In the genomic region with DNA sequence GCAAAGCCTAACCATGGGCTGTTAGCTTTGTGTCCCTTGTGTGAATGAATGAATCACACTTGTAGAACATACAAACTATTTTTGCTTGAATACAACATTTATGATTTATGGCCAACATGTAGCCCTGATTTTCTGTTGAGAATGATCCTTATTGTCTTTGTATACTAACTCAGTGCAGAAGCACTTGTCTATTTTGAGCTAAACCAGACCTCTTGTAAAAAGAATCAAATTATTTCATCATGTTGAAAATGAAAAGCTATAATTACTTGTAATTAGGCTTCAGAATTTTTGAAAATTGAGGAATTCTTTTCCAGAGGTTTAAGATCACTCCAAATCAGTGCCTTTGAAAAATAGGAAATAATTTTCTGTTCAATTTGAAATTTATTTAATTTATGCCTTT, we compare ENCODE assay signal across 23 cellular contexts.
"Had no signal": no experiment of that assay in that cellular context is flagged by ENCODE, and none has a peak within 500 bp of the region (broad histone marks: within the 10 kb centered on the region; RNA-seq: fewer than 3 reads in every experiment).

No MANE protein-coding gene starts in this region.

- H3K4me1 ChIP-seq: gastroesophageal sphincter, pancreas, psoas muscle, right atrium auricular region had no signal

- H3K36me3 ChIP-seq: pancreas, suprapubic skin had no signal

- H3K27me3 ChIP-seq: gastroesophageal sphincter, pancreas, right atrium auricular region, stomach, suprapubic skin, tibial nerve had no signal

- H3K4me3 ChIP-seq: gastroesophageal sphincter, pancreas, psoas muscle, right atrium auricular region, stomach, suprapubic skin, tibial nerve had no signal

- H3K27ac ChIP-seq: gastroesophageal sphincter, pancreas, psoas muscle, right atrium auricular region, stomach, suprapubic skin, tibial nerve had no signal

- DNase-seq: activated CD4-positive, alpha-beta T cell treated with anti-CD3 and anti-CD28 coated beads for 36 hours; activated CD4-positive, alpha-beta T cell treated with anti-CD3 and anti-CD28 coated beads, Interleukin-2, amount 50 U/mL, for 4 hours; activated CD8-positive, alpha-beta memory T cell treated with anti-CD3 and anti-CD28 coated beads for 24 hours; activated CD8-positive, alpha-beta memory T cell treated with anti-CD3 and anti-CD28 coated beads, Interleukin-2, amount 50 U/mL, for 4 hours; activated naive CD4-positive, alpha-beta T cell treated with Interleukin-2 at 50 U/mL for 16 hours; activated naive CD8-positive, alpha-beta T cell treated with anti-CD3 and anti-CD28 coated beads, Interleukin-2, amount 10 ng/mL, durations not matched to agents 7 days and 5 days; activated T-cell treated with anti-CD3 and anti-CD28 coated beads, Interleukin-2, amount 50 U/mL, for 24 hours; amygdala; cerebellar nuclear complex; cortex of kidney; head of caudate nucleus; islet precursor cell; left cardiac atrium; pancreas; psoas muscle; stimulated activated CD4-positive, alpha-beta T cell treated with anti-CD3 and anti-CD28 coated beads, Interleukin-12 subunit alpha, Interleukin-12 subunit beta, amount 100 ng/mL, for 4 hours; stimulated activated CD4-positive, alpha-beta T cell treated with anti-CD3 and anti-CD28 coated beads, Interleukin-4, amount 100 ng/mL, for 4 hours; stomach; T-helper 9 cell had no signal

- H3K9me3 ChIP-seq: gastroesophageal sphincter, pancreas, right atrium auricular region, stomach, tibial nerve had no signal
